ENCODE assay signal across 13 cellular contexts in the genomic region with DNA sequence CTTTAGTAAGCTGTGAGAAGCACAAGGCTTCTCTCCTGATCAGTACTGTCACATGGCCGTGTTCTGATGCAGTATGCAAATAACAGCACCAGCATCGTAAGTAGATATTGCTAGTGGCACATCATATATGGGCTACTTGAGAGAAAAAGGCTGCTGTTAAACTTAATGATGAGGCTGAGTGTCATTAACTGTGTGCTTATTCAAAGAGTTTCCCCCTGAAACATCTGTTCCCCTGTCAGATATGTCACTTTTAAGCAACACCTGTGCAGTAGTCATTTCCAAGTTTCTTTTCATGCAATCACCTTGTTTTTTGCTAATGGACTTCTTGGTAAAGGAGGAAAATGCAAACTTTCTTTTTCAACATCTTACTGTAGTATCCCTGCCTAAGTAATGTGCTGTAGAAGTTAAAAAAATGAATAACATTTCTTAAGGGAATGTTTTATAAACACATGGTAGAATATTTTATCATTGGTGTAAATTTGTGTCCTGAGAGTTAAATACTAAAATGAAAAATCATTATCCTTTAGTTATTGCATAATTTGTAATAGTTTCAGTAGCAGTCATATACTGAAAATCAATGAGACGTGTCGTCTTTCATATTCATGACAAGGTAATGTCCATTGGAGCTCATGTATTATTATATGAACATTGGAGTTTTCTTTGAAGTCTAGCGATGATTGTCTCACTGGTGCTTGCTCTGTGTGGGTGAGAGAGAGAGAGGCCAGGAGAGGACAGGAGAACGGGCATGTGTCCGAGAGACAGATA.
DNase-seq lines count a peak whose midpoint lies in the region; ATAC-seq and TF ChIP-seq lines count a peak whose summit lies in the region.
"Had no signal": no experiment of that assay in that cellular context is flagged by ENCODE, and none has a peak within 500 bp of the region (broad histone marks: within the 10 kb centered on the region; RNA-seq: fewer than 3 reads in every experiment).

No MANE protein-coding gene starts in this region.

- peak; percentile 27 for DNase-seq in NCI-H510A (lab: John Stamatoyannopoulos, UW)
- DNase-seq in stimulated activated CD4-positive, alpha-beta T cell treated with anti-CD3 and anti-CD28 coated beads, Interleukin-2, amount 100 ng/mL, for 48 hours = no peak
- no peak for DNase-seq in endothelial cell (ENCODE audit: low spot score)
- no peak for DNase-seq in Peyer's patch
- no peak for DNase-seq in colonic mucosa
- DNase-seq: activated CD4-positive, alpha-beta memory T cell treated with anti-CD3 and anti-CD28 coated beads for 36 hours; erythroblast; MG63; SJCRH30 had no signal

- no peak overlapping the region for H3K9ac ChIP-seq in colonic mucosa (ENCODE audit: low read depth in 2 of 2, low read length in 2 of 2)

- H3K4me1 ChIP-seq in Peyer's patch (no peaks in the 10 kb centered on the region), colonic mucosa (no peaks in the 10 kb centered on the region)
- H3K4me1 ChIP-seq: SJCRH30 had no signal

- intact Hi-C loops in colonic mucosa (cut with DNase I) = no loop called here

- H3K36me3 ChIP-seq in Peyer's patch (no peaks in the 10 kb centered on the region), colonic mucosa (no peaks in the 10 kb centered on the region)
- H3K36me3 ChIP-seq: MG63, SJCRH30 had no signal

- H3K4me3 ChIP-seq in Peyer's patch (no peak overlapping the region), colonic mucosa (no peak overlapping the region)
- H3K4me3 ChIP-seq: MG63, SJCRH30 had no signal

- ATAC-seq in GM18858 (IDR thresholded peaks at IDR 0.05; ENCODE audit: unreplicated experiment) (peak; percentile 94), GM21390 (IDR thresholded peaks at IDR 0.05; ENCODE audit: unreplicated experiment) (peak; percentile 92), HG03064 (IDR thresholded peaks at IDR 0.05; ENCODE audit: low read depth, unreplicated experiment) (peak; percentile 97)
- ATAC-seq: left lobe of liver had no signal

- H3K27ac ChIP-seq in Peyer's patch (no peak overlapping the region), colonic mucosa (no peak overlapping the region)
- H3K27ac ChIP-seq: SJCRH30 had no signal

- no peak for TF ChIP-seq POLR2A in Peyer's patch (IDR thresholded peaks at IDR 0.05)

- H3K27me3 Mint-ChIP-seq in endothelial cell (ENCODE audit: unreplicated experiment) = peaks cover 2% of the 10 kb centered on the region
- H3K27me3 Mint-ChIP-seq: activated CD4-positive, alpha-beta memory T cell treated with anti-CD3 and anti-CD28 coated beads for 36 hours had no signal

- no peaks in the 10 kb centered on the region for H3K9me3 Mint-ChIP-seq in endothelial cell (ENCODE audit: unreplicated experiment)

- H3K27me3 ChIP-seq in Peyer's patch (no peaks in the 10 kb centered on the region), colonic mucosa (no peaks in the 10 kb centered on the region)
- H3K27me3 ChIP-seq: MG63, SJCRH30 had no signal

- TF ChIP-seq CTCF in endothelial cell (IDR thresholded peaks at IDR 0.05; ENCODE audit: unreplicated experiment) (no peak), Peyer's patch (IDR thresholded peaks at IDR 0.05) (no peak), colonic mucosa (IDR thresholded peaks at IDR 0.05) (no peak)

- no peaks in the 10 kb centered on the region for H3K9me3 ChIP-seq in Peyer's patch
- no peaks in the 10 kb centered on the region for H3K9me3 ChIP-seq in colonic mucosa
- H3K9me3 ChIP-seq: MG63, SJCRH30 had no signal

- H3K36me3 Mint-ChIP-seq in endothelial cell (ENCODE audit: low read depth, unreplicated experiment) = no peaks in the 10 kb centered on the region

- no peak overlapping the region for H3K27ac Mint-ChIP-seq in endothelial cell (ENCODE audit: unreplicated experiment)
- H3K27ac Mint-ChIP-seq: activated CD4-positive, alpha-beta memory T cell treated with anti-CD3 and anti-CD28 coated beads for 36 hours had no signal

- H3K4me3 Mint-ChIP-seq in endothelial cell (ENCODE audit: unreplicated experiment) = no peak overlapping the region
- H3K4me3 Mint-ChIP-seq: activated CD4-positive, alpha-beta memory T cell treated with anti-CD3 and anti-CD28 coated beads for 36 hours had no signal

- no peaks in the 10 kb centered on the region for H3K4me1 Mint-ChIP-seq in endothelial cell (ENCODE audit: unreplicated experiment)
